2 cellular contexts compared by ENCODE assay signal in the genomic region with DNA sequence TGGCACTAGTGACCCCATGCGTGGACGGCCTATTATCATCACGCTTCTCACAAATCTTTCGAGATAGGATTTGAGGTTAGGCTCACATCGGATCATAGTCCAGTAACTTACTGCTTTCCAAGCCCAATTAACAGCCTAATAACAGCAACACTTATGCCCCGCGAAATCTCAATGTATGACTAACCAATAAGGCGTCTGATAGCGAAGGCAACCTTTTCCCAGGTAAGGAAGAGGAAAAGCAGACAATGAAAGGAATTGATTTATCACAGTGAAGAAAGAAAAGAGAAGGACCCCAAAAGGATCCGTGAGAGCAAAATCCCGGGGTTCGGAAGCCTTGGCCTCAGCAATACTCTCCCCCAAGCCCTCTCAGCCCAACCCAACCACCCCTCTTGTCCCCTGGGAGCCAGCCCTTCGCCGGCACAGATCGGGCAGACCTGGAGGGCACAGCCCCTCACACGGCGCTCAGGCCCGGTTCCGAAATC.
TF ChIP-seq lines count a peak whose summit lies in the region.

No MANE protein-coding gene starts in this region.

TF ChIP-seq in GM23338, 12 proteins besides CTCF, POLR2A, EP300 and RAD21 (continued from another document):
- TF ChIP-seq POLR2AphosphoS5 (IDR thresholded peaks at IDR 0.05; ENCODE audit: low read depth) = no peak
- TF ChIP-seq EZH2 (IDR thresholded peaks at IDR 0.05; ENCODE audit: low read depth, unreplicated experiment) = no peak

TF ChIP-seq in HepG2, 621 proteins besides CTCF, POLR2A, EP300 and RAD21 (continued from another document and continues in another):
- no peak for TF ChIP-seq MEIS1 (CRISPR knock-in tag; IDR thresholded peaks at IDR 0.05; ENCODE audit: borderline replicate concordance)
- no peak for TF ChIP-seq ZNF484 (CRISPR knock-in tag; IDR thresholded peaks at IDR 0.05; ENCODE audit: borderline replicate concordance, low read depth)
- 0 out of 2 replicates have a peak, but pooled peaks have one; percentile 11 for TF ChIP-seq IRF2 (CRISPR knock-in tag; IDR thresholded peaks at IDR 0.05)
- TF ChIP-seq, protein P1, sequence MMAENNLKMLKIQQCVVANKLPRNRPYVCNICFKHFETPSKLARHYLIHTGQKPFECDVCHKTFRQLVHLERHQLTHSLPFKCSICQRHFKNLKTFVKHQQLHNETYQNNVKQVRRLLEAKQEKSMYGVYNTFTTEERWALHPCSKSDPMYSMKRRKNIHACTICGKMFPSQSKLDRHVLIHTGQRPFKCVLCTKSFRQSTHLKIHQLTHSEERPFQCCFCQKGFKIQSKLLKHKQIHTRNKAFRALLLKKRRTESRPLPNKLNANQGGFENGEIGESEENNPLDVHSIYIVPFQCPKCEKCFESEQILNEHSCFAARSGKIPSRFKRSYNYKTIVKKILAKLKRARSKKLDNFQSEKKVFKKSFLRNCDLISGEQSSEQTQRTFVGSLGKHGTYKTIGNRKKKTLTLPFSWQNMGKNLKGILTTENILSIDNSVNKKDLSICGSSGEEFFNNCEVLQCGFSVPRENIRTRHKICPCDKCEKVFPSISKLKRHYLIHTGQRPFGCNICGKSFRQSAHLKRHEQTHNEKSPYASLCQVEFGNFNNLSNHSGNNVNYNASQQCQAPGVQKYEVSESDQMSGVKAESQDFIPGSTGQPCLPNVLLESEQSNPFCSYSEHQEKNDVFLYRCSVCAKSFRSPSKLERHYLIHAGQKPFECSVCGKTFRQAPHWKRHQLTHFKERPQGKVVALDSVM (CRISPR knock-in tag; IDR thresholded peaks at IDR 0.05) = peak; percentile 63; the same call in 1 of the 2 replicates
- peak; percentile 81; the same call in 1 of the 2 replicates for TF ChIP-seq ZNF558 (CRISPR knock-in tag; IDR thresholded peaks at IDR 0.05; ENCODE audit: borderline replicate concordance)
- TF ChIP-seq GATAD1 (CRISPR knock-in tag; IDR thresholded peaks at IDR 0.05) = no peak
- 0 out of 2 replicates have a peak, but pooled peaks have one; percentile 71 for TF ChIP-seq SETDB1 (CRISPR knock-in tag; IDR thresholded peaks at IDR 0.05; ENCODE audit: borderline replicate concordance)
- TF ChIP-seq CHD4 (IDR thresholded peaks at IDR 0.05; ENCODE audit: borderline replicate concordance, low read length) = no peak
- TF ChIP-seq, protein P2, sequence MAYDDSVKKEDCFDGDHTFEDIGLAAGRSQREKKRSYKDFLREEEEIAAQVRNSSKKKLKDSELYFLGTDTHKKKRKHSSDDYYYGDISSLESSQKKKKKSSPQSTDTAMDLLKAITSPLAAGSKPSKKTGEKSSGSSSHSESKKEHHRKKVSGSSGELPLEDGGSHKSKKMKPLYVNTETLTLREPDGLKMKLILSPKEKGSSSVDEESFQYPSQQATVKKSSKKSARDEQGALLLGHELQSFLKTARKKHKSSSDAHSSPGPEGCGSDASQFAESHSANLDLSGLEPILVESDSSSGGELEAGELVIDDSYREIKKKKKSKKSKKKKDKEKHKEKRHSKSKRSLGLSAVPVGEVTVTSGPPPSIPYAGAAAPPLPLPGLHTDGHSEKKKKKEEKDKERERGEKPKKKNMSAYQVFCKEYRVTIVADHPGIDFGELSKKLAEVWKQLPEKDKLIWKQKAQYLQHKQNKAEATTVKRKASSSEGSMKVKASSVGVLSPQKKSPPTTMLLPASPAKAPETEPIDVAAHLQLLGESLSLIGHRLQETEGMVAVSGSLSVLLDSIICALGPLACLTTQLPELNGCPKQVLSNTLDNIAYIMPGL (CRISPR knock-in tag; IDR thresholded peaks at IDR 0.05; ENCODE audit: borderline replicate concordance in 1 of 2, low read depth in 1 of 2) = no peak
- TF ChIP-seq ZNF441 (CRISPR knock-in tag; IDR thresholded peaks at IDR 0.05; ENCODE audit: borderline replicate concordance) = 0 out of 2 replicates have a peak, but pooled peaks have one; percentile 44
- peak; percentile 90 for TF ChIP-seq GLI4 (CRISPR knock-in tag; IDR thresholded peaks at IDR 0.05; ENCODE audit: borderline replicate concordance)
- 0 out of 2 replicates have a peak, but pooled peaks have one; percentile 21 for TF ChIP-seq TOE1 (CRISPR knock-in tag; IDR thresholded peaks at IDR 0.05)
- 0 out of 2 replicates have a peak, but pooled peaks have one; percentile 67 for TF ChIP-seq ZNF17 (CRISPR knock-in tag; IDR thresholded peaks at IDR 0.05)
- TF ChIP-seq PRPF4 (IDR thresholded peaks at IDR 0.05; ENCODE audit: low read depth, low read length, poor library complexity, severe bottlenecking) = no peak
- no peak for TF ChIP-seq JUN (CRISPR knock-in tag; IDR thresholded peaks at IDR 0.05)
- peak; percentile 49; the same call in 1 of the 2 replicates for TF ChIP-seq ZNF10 (CRISPR knock-in tag; IDR thresholded peaks at IDR 0.05; ENCODE audit: borderline replicate concordance, low read depth)
- TF ChIP-seq ZNF788 (CRISPR knock-in tag; IDR thresholded peaks at IDR 0.05; ENCODE audit: borderline replicate concordance) = 0 out of 2 replicates have a peak, but pooled peaks have one; percentile 15
- 0 out of 2 replicates have a peak, but pooled peaks have one; percentile 18 for TF ChIP-seq ZNF607 (CRISPR knock-in tag; IDR thresholded peaks at IDR 0.05; ENCODE audit: borderline replicate concordance)
- no peak for TF ChIP-seq EZH2 (conservative IDR thresholded peaks at IDR 0.05; ENCODE audit: low read depth, low read length)
- TF ChIP-seq MYNN (CRISPR knock-in tag; IDR thresholded peaks at IDR 0.05; ENCODE audit: low read depth) = peak; percentile 56
- TF ChIP-seq ZFP82 (CRISPR knock-in tag; IDR thresholded peaks at IDR 0.05; ENCODE audit: borderline replicate concordance) = 0 out of 2 replicates have a peak, but pooled peaks have one; percentile 88
- no peak for TF ChIP-seq RFXAP (CRISPR knock-in tag; IDR thresholded peaks at IDR 0.05; ENCODE audit: borderline replicate concordance)
- TF ChIP-seq, protein P3, sequence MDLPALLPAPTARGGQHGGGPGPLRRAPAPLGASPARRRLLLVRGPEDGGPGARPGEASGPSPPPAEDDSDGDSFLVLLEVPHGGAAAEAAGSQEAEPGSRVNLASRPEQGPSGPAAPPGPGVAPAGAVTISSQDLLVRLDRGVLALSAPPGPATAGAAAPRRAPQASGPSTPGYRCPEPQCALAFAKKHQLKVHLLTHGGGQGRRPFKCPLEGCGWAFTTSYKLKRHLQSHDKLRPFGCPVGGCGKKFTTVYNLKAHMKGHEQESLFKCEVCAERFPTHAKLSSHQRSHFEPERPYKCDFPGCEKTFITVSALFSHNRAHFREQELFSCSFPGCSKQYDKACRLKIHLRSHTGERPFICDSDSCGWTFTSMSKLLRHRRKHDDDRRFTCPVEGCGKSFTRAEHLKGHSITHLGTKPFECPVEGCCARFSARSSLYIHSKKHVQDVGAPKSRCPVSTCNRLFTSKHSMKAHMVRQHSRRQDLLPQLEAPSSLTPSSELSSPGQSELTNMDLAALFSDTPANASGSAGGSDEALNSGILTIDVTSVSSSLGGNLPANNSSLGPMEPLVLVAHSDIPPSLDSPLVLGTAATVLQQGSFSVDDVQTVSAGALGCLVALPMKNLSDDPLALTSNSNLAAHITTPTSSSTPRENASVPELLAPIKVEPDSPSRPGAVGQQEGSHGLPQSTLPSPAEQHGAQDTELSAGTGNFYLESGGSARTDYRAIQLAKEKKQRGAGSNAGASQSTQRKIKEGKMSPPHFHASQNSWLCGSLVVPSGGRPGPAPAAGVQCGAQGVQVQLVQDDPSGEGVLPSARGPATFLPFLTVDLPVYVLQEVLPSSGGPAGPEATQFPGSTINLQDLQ (CRISPR knock-in tag; IDR thresholded peaks at IDR 0.05) = peak; percentile 14; the same call in 1 of the 2 replicates
- TF ChIP-seq, protein P4, sequence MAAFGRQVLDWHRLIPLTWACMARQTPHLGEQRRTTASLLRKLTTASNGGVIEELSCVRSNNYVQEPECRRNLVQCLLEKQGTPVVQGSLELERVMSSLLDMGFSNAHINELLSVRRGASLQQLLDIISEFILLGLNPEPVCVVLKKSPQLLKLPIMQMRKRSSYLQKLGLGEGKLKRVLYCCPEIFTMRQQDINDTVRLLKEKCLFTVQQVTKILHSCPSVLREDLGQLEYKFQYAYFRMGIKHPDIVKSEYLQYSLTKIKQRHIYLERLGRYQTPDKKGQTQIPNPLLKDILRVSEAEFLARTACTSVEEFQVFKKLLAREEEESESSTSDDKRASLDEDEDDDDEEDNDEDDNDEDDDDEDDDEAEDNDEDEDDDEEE (CRISPR knock-in tag; IDR thresholded peaks at IDR 0.05) = no peak
- peak; percentile 90 for TF ChIP-seq ZNF781 (CRISPR knock-in tag; IDR thresholded peaks at IDR 0.05; ENCODE audit: borderline replicate concordance, not compliant biosample characterization)
- TF ChIP-seq, protein P5, sequence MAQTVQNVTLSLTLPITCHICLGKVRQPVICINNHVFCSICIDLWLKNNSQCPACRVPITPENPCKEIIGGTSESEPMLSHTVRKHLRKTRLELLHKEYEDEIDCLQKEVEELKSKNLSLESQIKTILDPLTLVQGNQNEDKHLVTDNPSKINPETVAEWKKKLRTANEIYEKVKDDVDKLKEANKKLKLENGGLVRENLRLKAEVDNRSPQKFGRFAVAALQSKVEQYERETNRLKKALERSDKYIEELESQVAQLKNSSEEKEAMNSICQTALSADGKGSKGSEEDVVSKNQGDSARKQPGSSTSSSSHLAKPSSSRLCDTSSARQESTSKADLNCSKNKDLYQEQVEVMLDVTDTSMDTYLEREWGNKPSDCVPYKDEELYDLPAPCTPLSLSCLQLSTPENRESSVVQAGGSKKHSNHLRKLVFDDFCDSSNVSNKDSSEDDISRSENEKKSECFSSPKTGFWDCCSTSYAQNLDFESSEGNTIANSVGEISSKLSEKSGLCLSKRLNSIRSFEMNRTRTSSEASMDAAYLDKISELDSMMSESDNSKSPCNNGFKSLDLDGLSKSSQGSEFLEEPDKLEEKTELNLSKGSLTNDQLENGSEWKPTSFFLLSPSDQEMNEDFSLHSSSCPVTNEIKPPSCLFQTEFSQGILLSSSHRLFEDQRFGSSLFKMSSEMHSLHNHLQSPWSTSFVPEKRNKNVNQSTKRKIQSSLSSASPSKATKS (CRISPR knock-in tag; IDR thresholded peaks at IDR 0.05) = peak; percentile 73; the same call in 1 of the 2 replicates
- 0 out of 2 replicates have a peak, but pooled peaks have one; percentile 9 for TF ChIP-seq MEF2D (CRISPR knock-in tag; IDR thresholded peaks at IDR 0.05)
- TF ChIP-seq ASH2L (IDR thresholded peaks at IDR 0.05; ENCODE audit: insufficient read length, low read depth, low read length) = no peak
- TF ChIP-seq HOXA9 (CRISPR knock-in tag; IDR thresholded peaks at IDR 0.05; ENCODE audit: borderline replicate concordance) = no peak
- 0 out of 2 replicates have a peak, but pooled peaks have one; percentile 1 for TF ChIP-seq ZSCAN21 (CRISPR knock-in tag; IDR thresholded peaks at IDR 0.05; ENCODE audit: borderline replicate concordance)
- TF ChIP-seq, protein P6, sequence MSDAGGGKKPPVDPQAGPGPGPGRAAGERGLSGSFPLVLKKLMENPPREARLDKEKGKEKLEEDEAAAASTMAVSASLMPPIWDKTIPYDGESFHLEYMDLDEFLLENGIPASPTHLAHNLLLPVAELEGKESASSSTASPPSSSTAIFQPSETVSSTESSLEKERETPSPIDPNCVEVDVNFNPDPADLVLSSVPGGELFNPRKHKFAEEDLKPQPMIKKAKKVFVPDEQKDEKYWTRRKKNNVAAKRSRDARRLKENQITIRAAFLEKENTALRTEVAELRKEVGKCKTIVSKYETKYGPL (CRISPR knock-in tag; IDR thresholded peaks at IDR 0.05) = no peak
- peak; percentile 50; the same call in 1 of the 2 replicates for TF ChIP-seq ZNF44 (CRISPR knock-in tag; IDR thresholded peaks at IDR 0.05)
- TF ChIP-seq KDM4B (CRISPR knock-in tag; IDR thresholded peaks at IDR 0.05) = no peak; the same call in 1 of the 2 replicates
- TF ChIP-seq GFI1 (CRISPR knock-in tag; IDR thresholded peaks at IDR 0.05; ENCODE audit: borderline replicate concordance) = peak; percentile 61; the same call in 1 of the 2 replicates
- no peak for TF ChIP-seq HNRNPH1 (optimal IDR thresholded peaks at IDR 0.05; ENCODE audit: low read depth, low read length)
- no peak for TF ChIP-seq PCBP1 (IDR thresholded peaks at IDR 0.05; ENCODE audit: borderline replicate concordance, low read depth, low read length)
- peak; percentile 96 for TF ChIP-seq ZSCAN30 (CRISPR knock-in tag; IDR thresholded peaks at IDR 0.05)
- TF ChIP-seq ZNF235 (CRISPR knock-in tag; IDR thresholded peaks at IDR 0.05; ENCODE audit: borderline replicate concordance) = 0 out of 2 replicates have a peak, but pooled peaks have one; percentile 8
- TF ChIP-seq, protein P7, sequence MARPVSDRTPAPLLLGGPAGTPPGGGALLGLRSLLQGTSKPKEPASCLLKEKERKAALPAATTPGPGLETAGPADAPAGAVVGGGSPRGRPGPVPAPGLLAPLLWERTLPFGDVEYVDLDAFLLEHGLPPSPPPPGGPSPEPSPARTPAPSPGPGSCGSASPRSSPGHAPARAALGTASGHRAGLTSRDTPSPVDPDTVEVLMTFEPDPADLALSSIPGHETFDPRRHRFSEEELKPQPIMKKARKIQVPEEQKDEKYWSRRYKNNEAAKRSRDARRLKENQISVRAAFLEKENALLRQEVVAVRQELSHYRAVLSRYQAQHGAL (CRISPR knock-in tag; IDR thresholded peaks at IDR 0.05; ENCODE audit: not compliant biosample characterization) = no peak
- TF ChIP-seq, protein P8, sequence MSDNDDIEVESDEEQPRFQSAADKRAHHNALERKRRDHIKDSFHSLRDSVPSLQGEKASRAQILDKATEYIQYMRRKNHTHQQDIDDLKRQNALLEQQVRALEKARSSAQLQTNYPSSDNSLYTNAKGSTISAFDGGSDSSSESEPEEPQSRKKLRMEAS (IDR thresholded peaks at IDR 0.05) = no peak
- peak; percentile 9; the same call in 1 of the 2 replicates for TF ChIP-seq PHF21A (CRISPR knock-in tag; IDR thresholded peaks at IDR 0.05)
- no peak for TF ChIP-seq PAWR (CRISPR knock-in tag; IDR thresholded peaks at IDR 0.05; ENCODE audit: borderline replicate concordance)
- TF ChIP-seq ZNF75D (CRISPR knock-in tag; IDR thresholded peaks at IDR 0.05; ENCODE audit: borderline replicate concordance) = peak; percentile 90; the same call in 1 of the 2 replicates
- no peak for TF ChIP-seq ZNF773 (CRISPR knock-in tag; IDR thresholded peaks at IDR 0.05; ENCODE audit: borderline replicate concordance)
- no peak for TF ChIP-seq ZSCAN29 (CRISPR knock-in tag; conservative IDR thresholded peaks at IDR 0.05)
- TF ChIP-seq CREM (IDR thresholded peaks at IDR 0.05) = no peak
- TF ChIP-seq CREM (CRISPR knock-in tag; IDR thresholded peaks at IDR 0.05) = no peak
- TF ChIP-seq SAFB2 (CRISPR knock-in tag; IDR thresholded peaks at IDR 0.05; ENCODE audit: borderline replicate concordance, low read depth) = no peak
- TF ChIP-seq, protein P9, sequence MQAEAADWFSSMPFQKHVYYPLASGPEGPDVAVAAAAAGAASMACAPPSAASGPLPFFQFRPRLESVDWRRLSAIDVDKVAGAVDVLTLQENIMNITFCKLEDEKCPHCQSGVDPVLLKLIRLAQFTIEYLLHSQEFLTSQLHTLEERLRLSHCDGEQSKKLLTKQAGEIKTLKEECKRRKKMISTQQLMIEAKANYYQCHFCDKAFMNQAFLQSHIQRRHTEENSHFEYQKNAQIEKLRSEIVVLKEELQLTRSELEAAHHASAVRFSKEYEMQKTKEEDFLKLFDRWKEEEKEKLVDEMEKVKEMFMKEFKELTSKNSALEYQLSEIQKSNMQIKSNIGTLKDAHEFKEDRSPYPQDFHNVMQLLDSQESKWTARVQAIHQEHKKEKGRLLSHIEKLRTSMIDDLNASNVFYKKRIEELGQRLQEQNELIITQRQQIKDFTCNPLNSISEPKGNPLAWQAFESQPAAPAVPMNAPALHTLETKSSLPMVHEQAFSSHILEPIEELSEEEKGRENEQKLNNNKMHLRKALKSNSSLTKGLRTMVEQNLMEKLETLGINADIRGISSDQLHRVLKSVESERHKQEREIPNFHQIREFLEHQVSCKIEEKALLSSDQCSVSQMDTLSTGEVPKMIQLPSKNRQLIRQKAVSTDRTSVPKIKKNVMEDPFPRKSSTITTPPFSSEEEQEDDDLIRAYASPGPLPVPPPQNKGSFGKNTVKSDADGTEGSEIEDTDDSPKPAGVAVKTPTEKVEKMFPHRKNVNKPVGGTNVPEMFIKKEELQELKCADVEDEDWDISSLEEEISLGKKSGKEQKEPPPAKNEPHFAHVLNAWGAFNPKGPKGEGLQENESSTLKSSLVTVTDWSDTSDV (CRISPR knock-in tag; IDR thresholded peaks at IDR 0.05) = no peak
